Comparison of ENCODE assay signal across 8 cellular contexts in genomic region chr13:104984296-104984818, GRCh38.
A peak's percentile ranks its signal among the peaks of the same experiment; 100 is the strongest.
DNase-seq lines count a peak whose midpoint lies in the region; ATAC-seq and TF ChIP-seq lines count a peak whose summit lies in the region.

No MANE protein-coding gene starts in this region.

- H3K36me3 Mint-ChIP-seq in activated CD8-positive, alpha-beta memory T cell treated with anti-CD3 and anti-CD28 coated beads, Interleukin-2, amount 10 ng/mL, durations not matched to agents 7 days and 5 days = no peaks in the 10 kb centered on the region

- H3K27me3 Mint-ChIP-seq in activated CD8-positive, alpha-beta memory T cell treated with anti-CD3 and anti-CD28 coated beads, Interleukin-2, amount 10 ng/mL, durations not matched to agents 7 days and 5 days = no peaks in the 10 kb centered on the region

- CTCF ChIA-PET in activated CD8-positive, alpha-beta memory T cell treated with anti-CD3 and anti-CD28 coated beads, Interleukin-2, amount 10 ng/mL, durations not matched to agents 7 days and 5 days (lab: Charles Lee) = no interaction called here
- CTCF ChIA-PET in A673 (lab: Charles Lee) = no interaction called here

- H3K27me3 ChIP-seq in cardiac muscle cell (no peaks in the 10 kb centered on the region), A673 (replicated peaks; ENCODE audit: insufficient read depth, low read depth, low read length, poor library complexity) (peaks cover 3% of the 10 kb centered on the region)

- H3K4me3 ChIP-seq in cardiac muscle cell = no peak overlapping the region
- H3K4me3 ChIP-seq in A673 (ENCODE audit: low read depth, low read length, poor library complexity, severe bottlenecking) = no peak overlapping the region

- H3K4me1 ChIP-seq in cardiac muscle cell (ENCODE audit: low read depth) (peaks cover 11% of the 10 kb centered on the region), A673 (ENCODE audit: insufficient read depth, low read length, poor library complexity, severe bottlenecking) (no peaks in the 10 kb centered on the region)

- peak overlapping the region; percentile 17 for H3K27ac Mint-ChIP-seq in activated CD8-positive, alpha-beta memory T cell treated with anti-CD3 and anti-CD28 coated beads, Interleukin-2, amount 10 ng/mL, durations not matched to agents 7 days and 5 days

- POLR2A ChIA-PET in A673 (lab: Charles Lee; ENCODE audit: low non-redundant PET) = no interaction called here

- peaks cover 11% of the 10 kb centered on the region for H3K4me1 Mint-ChIP-seq in activated CD8-positive, alpha-beta memory T cell treated with anti-CD3 and anti-CD28 coated beads, Interleukin-2, amount 10 ng/mL, durations not matched to agents 7 days and 5 days

- no TSS peak for BruUV-seq in A673 (replicated peaks; lab: Mats Ljungman, UMichigan)

- intact Hi-C loops in A673 (cut with micrococcal nuclease; ENCODE audit: unreplicated experiment) = no loop called here

- H3K9me3 Mint-ChIP-seq in activated CD8-positive, alpha-beta memory T cell treated with anti-CD3 and anti-CD28 coated beads, Interleukin-2, amount 10 ng/mL, durations not matched to agents 7 days and 5 days (ENCODE audit: low read depth) = no peaks in the 10 kb centered on the region

- H3K36me3 ChIP-seq in KOPT-K1 (ENCODE audit: insufficient read depth, low read length) (no peaks in the 10 kb centered on the region), cardiac muscle cell (no peaks in the 10 kb centered on the region), A673 (ENCODE audit: insufficient read depth, low read length, poor library complexity, severe bottlenecking) (no peaks in the 10 kb centered on the region)

- peak overlapping the region; percentile 47 for H3K27ac ChIP-seq in KOPT-K1 (ENCODE audit: low read depth, low read length, poor library complexity, severe bottlenecking)
- peak overlapping the region; percentile 47 for H3K27ac ChIP-seq in cardiac muscle cell
- H3K27ac ChIP-seq in A673 (ENCODE audit: low read depth, low read length, poor library complexity, severe bottlenecking) = no peak overlapping the region

- no peak for DNase-seq in activated CD8-positive, alpha-beta memory T cell treated with anti-CD3 and anti-CD28 coated beads, Interleukin-2, amount 10 ng/mL, durations not matched to agents 7 days and 5 days
- DNase-seq in cardiac muscle cell (ENCODE audit: low read depth in 1 of 2, low spot score in 1 of 2) (peak; percentile 71 to 72), A673 (ENCODE audit: low spot score) (no peak), NCI-H526 (lab: John Stamatoyannopoulos, UW) (no peak)
- peak; percentile 28 for DNase-seq in stimulated activated CD8-positive, alpha-beta memory T cell treated with anti-CD3 and anti-CD28 coated beads, Interleukin-4, amount 100 ng/mL, for 48 hours

- ATAC-seq in GM18499 (IDR thresholded peaks at IDR 0.05; ENCODE audit: insufficient read depth, unreplicated experiment) (peak; percentile 55), GM21717 (IDR thresholded peaks at IDR 0.05; ENCODE audit: unreplicated experiment) (peak; percentile 88)
- no peak for ATAC-seq in activated CD8-positive, alpha-beta memory T cell treated with anti-CD3 and anti-CD28 coated beads, Interleukin-2, amount 10 ng/mL, durations not matched to agents 7 days and 5 days

- no peak overlapping the region for H3K4me3 Mint-ChIP-seq in activated CD8-positive, alpha-beta memory T cell treated with anti-CD3 and anti-CD28 coated beads, Interleukin-2, amount 10 ng/mL, durations not matched to agents 7 days and 5 days

- H3K9me3 ChIP-seq in KOPT-K1 (ENCODE audit: insufficient read depth, low read length, poor library complexity, severe bottlenecking) (no peaks in the 10 kb centered on the region), cardiac muscle cell (ENCODE audit: low read depth) (no peaks in the 10 kb centered on the region), A673 (ENCODE audit: low read depth, low read length, poor library complexity, severe bottlenecking) (no peaks in the 10 kb centered on the region)

- no peak for TF ChIP-seq CTCF in cardiac muscle cell (IDR thresholded peaks at IDR 0.05; ENCODE audit: low read depth, low read length)
- TF ChIP-seq CTCF in A673 (conservative IDR thresholded peaks at IDR 0.05; ENCODE audit: low read depth, low read length) = no peak

Comparison
In these comparisons a context has a peak if more than half of its experiments do, and no peak if none do; other contexts are left out.
1. DNase-seq: peak in cardiac muscle cell (2 of 2) and stimulated activated CD8-positive, alpha-beta memory T cell treated with anti-CD3 and anti-CD28 coated beads, Interleukin-4, amount 100 ng/mL, for 48 hours (single experiment); none in activated CD8-positive, alpha-beta memory T cell treated with anti-CD3 and anti-CD28 coated beads, Interleukin-2, amount 10 ng/mL, durations not matched to agents 7 days and 5 days (single experiment), A673 (single experiment) and NCI-H526 (0 of 2).